8 cellular contexts compared by ENCODE assay signal in genomic region chr1:180384606-180385005, GRCh38.
"Had no signal": no experiment of that assay in that cellular context is flagged by ENCODE, and none has a peak within 500 bp of the region (broad histone marks: within the 10 kb centered on the region; RNA-seq: fewer than 3 reads in every experiment).

No MANE protein-coding gene starts in this region.

- H2AFZ ChIP-seq: GM23248 had no signal

- H3K9ac ChIP-seq: GM23248, KMS-11 had no signal

- DNase-seq: GM23248, GOT3, H9, HCEC 1CT, HFFc6, Karpas-422 had no signal

- H3K27ac ChIP-seq: GM23248, KMS-11 had no signal

- H3K4me3 ChIP-seq: GM23248 had no signal

- ATAC-seq: HepG2 had no signal

- FAIRE-seq: HepG2 had no signal

- H3K4me2 ChIP-seq: KMS-11 had no signal
